Comparison of ENCODE assay signal across 17 cellular contexts in genomic region chr1:107698161-107698560, GRCh38.
DNase-seq lines count a peak whose midpoint lies in the region; ATAC-seq and TF ChIP-seq lines count a peak whose summit lies in the region.
"Had no signal": no experiment of that assay in that cellular context is flagged by ENCODE, and none has a peak within 500 bp of the region (broad histone marks: within the 10 kb centered on the region; RNA-seq: fewer than 3 reads in every experiment).

No MANE protein-coding gene starts in this region.

- H3K79me2 ChIP-seq in PC-9 (ENCODE audit: low read depth) = no peaks in the 10 kb centered on the region

- no peaks in the 10 kb centered on the region for H3K36me3 ChIP-seq in PC-9 (ENCODE audit: low read depth)

- peak; percentile 16 for DNase-seq in NCI-H1092 treated with DMSO at 0.1 percent for 48 hours (lab: John Stamatoyannopoulos, UW)
- DNase-seq in NCI-H1092 (lab: John Stamatoyannopoulos, UW) = no peak
- DNase-seq in DMS79 (lab: John Stamatoyannopoulos, UW) = peak; percentile 70
- DNase-seq in PC-9 = no peak
- peak; percentile 2 for DNase-seq in myocyte (ENCODE audit: low read depth)
- DNase-seq in iPS-NIHi7 (ENCODE audit: extremely low spot score) = no peak
- DNase-seq: 8988T; Calu3; CD4-positive, CD25-positive, alpha-beta regulatory T cell; DMS 273 treated with DMSO at 0.1 percent for 48 hours; GF-D8; H7 had no signal

- no peaks in the 10 kb centered on the region for H4K20me1 ChIP-seq in PC-9 (ENCODE audit: insufficient read depth)
- H4K20me1 ChIP-seq: BLaER1 treated with 17β-estradiol and CSF1 and Interleukin-3, amounts not matched to agents 10 nM and 100 nM had no signal

- no peak overlapping the region for H3K27ac ChIP-seq in PC-9
- H3K27ac ChIP-seq: BLaER1 treated with 17β-estradiol and CSF1 and Interleukin-3, amounts not matched to agents 10 nM and 100 nM; HL-60 had no signal

- POLR2A ChIA-PET in PC-9 (lab: Charles Lee; ENCODE audit: unreplicated experiment) = no interaction called here

- intact Hi-C loops in PC-9 (cut with micrococcal nuclease; ENCODE audit: unreplicated experiment) = no loop called here

- H3K4me3 ChIP-seq in PC-9 = no peak overlapping the region
- H3K4me3 ChIP-seq: BLaER1 treated with 17β-estradiol and CSF1 and Interleukin-3, amounts not matched to agents 10 nM and 100 nM; GM23338; K562 had no signal

- BruUV-seq in PC-9 (replicated peaks; lab: Mats Ljungman, UMichigan) = no TSS peak

- no peak for ATAC-seq in GM21723 (IDR thresholded peaks at IDR 0.05; ENCODE audit: unreplicated experiment)
- ATAC-seq: GM23338, K562 had no signal

- H2AFZ ChIP-seq in PC-9 = peak overlapping the region; percentile 24; the same call in 1 of the 2 replicates
- H2AFZ ChIP-seq: GM23338 had no signal

- H3K4me1 ChIP-seq in PC-9 (replicated peaks; ENCODE audit: insufficient read depth) = no peaks in the 10 kb centered on the region

- H3K9me2 ChIP-seq in PC-9 (ENCODE audit: insufficient read depth) = no peaks in the 10 kb centered on the region

- 0 out of 2 replicates have a peak, but pooled peaks cover 3% of the 10 kb centered on the region for H3K9me3 ChIP-seq in PC-9 (ENCODE audit: insufficient read depth, low read depth)

- CTCF ChIA-PET in PC-9 (lab: Charles Lee) = no interaction called here

- H3F3A ChIP-seq in PC-9 (ENCODE audit: insufficient read depth, low read depth) = no peaks in the 10 kb centered on the region

- no peaks in the 10 kb centered on the region for H3K27me3 ChIP-seq in PC-9 (ENCODE audit: insufficient read depth, low read depth)
- H3K27me3 ChIP-seq: BLaER1 treated with 17β-estradiol and CSF1 and Interleukin-3, amounts not matched to agents 10 nM and 100 nM had no signal

- no peak for TF ChIP-seq CTCF in PC-9 (conservative IDR thresholded peaks at IDR 0.05)

- H3K4me2 ChIP-seq in PC-9 = no peak overlapping the region
- H3K4me2 ChIP-seq: BLaER1 treated with 17β-estradiol and CSF1 and Interleukin-3, amounts not matched to agents 10 nM and 100 nM; GM23338 had no signal

Comparison
In these comparisons a context has a peak if more than half of its experiments do, and no peak if none do; other contexts are left out.
1. DNase-seq: peak in NCI-H1092 treated with DMSO at 0.1 percent for 48 hours (single experiment), DMS79 (single experiment) and myocyte (single experiment); none in NCI-H1092 (single experiment), PC-9 (0 of 2) and iPS-NIHi7 (single experiment).